In the genomic region with DNA sequence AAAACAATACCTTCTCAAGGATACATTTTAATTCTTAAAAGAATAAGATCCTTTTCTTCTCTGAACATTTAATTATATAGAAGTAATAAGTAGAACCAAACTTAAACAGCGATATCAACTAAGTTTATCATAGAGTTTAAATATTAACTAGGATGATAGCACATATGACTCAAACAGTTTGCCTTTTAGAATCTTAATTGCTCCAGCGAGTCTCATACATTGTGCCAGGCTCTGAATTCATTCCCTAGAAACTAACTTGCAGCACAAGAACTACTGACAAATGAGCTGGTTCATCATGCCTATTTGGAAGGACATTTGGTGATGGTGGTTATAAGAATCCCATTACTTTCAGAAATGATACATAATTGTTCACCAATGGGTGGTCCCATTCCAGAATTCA, we compare ENCODE assay signal across 9 cellular contexts.
"Had no signal": no experiment of that assay in that cellular context is flagged by ENCODE, and none has a peak within 500 bp of the region (broad histone marks: within the 10 kb centered on the region; RNA-seq: fewer than 3 reads in every experiment).

No MANE protein-coding gene starts in this region.

- ATAC-seq: HCT116, HepG2 had no signal

- H3K27me3 Mint-ChIP-seq: IgD-negative memory B cell had no signal

- H3K36me3 Mint-ChIP-seq: IgD-negative memory B cell had no signal

- DNase-seq: GM23248, GOT3, H7, HFFc6 had no signal

- H3K36me3 ChIP-seq: HAP-1 had no signal

- H3K9me3 ChIP-seq: HAP-1 had no signal

- H3K4me1 Mint-ChIP-seq: IgD-negative memory B cell had no signal

- H3K4me1 ChIP-seq: HAP-1 had no signal

- H3K27ac ChIP-seq: GM23248, HL-60 had no signal

- H3K4me3 ChIP-seq: GM23248, HAP-1 had no signal

- H3K4me3 Mint-ChIP-seq: HFFc6, IgD-negative memory B cell had no signal

- H3K27ac Mint-ChIP-seq: HFFc6, IgD-negative memory B cell had no signal
